In genomic region chr9:123309611-123310010, GRCh38 we compare ENCODE assay signal across 25 cellular contexts. TPM values are rescaled to one million over a fixed set of nuclear protein-coding genes. Genes with fewer than 3 reads are reported as not detected.
"Had no signal": no experiment of that assay in that cellular context is flagged by ENCODE, and none has a peak within 500 bp of the region (broad histone marks: within the 10 kb centered on the region; RNA-seq: fewer than 3 reads in every experiment).

No MANE protein-coding gene starts in this region.

- DNase-seq: activated CD4-positive, alpha-beta T cell treated with anti-CD3 and anti-CD28 coated beads for 1 hour; activated CD8-positive, alpha-beta memory T cell treated with anti-CD3 and anti-CD28 coated beads for 24 hours; activated CD8-positive, alpha-beta memory T cell treated with anti-CD3 and anti-CD28 coated beads, Interleukin-2, amount 50 U/mL, for 4 hours; activated naive CD4-positive, alpha-beta T cell; activated T-cell treated with anti-CD3 and anti-CD28 coated beads, Interleukin-2, amount 50 U/mL, for 24 hours; amniotic stem cell; cerebellar nuclear complex; cortex of kidney; erythroblast; hippocampal formation; left ventricle myocardium superior; midbrain; natural killer cell; right cardiac atrium; small intestine; stimulated activated CD4-positive, alpha-beta T cell treated with anti-CD3 and anti-CD28 coated beads, Interleukin-15, amount 100 ng/mL, for 24 hours; stomach; T-cell; trophoblast cell; uterus had no signal

- H3K27ac ChIP-seq: prostate gland, stomach, uterus had no signal

- H3K27me3 ChIP-seq: stomach, uterus had no signal

- H3K36me3 ChIP-seq: prostate gland, stomach, uterus had no signal

- H3K4me1 ChIP-seq: prostate gland, uterus had no signal

- H3K9me3 ChIP-seq: prostate gland, stomach, uterus had no signal

- H3K4me3 ChIP-seq: prostate gland, stomach, uterus had no signal

- ATAC-seq: left ventricle myocardium superior; natural killer cell; right cardiac atrium; stimulated activated memory B cell treated with anti-CD40 and anti-IgM and Interleukin-4, amounts not matched to agents 10 μg/mL and 1 μg/mL and 100 μg/mL, for 72 hours; T-cell had no signal

RNA-seq across cellular contexts. Expression of gene CRB2, which starts 46.4 kb away (rescaled TPM):
- total RNA-seq: activated T-helper 2 cell treated with anti-CD3 and anti-CD28 coated beads, Interferon-gamma antibody, Interleukin-2, Interleukin-4, amounts not matched to agents 10 μg/mL and 5 μg/mL and 100 μg/mL, durations not matched to agents 14 hours and 24 hours and 36 hours; fibroblast of lung; natural killer cell; osteocyte had no signal
- polyA plus RNA-seq: fibroblast of lung had no signal
